Comparison of ENCODE assay signal across 17 cellular contexts in the genomic region with DNA sequence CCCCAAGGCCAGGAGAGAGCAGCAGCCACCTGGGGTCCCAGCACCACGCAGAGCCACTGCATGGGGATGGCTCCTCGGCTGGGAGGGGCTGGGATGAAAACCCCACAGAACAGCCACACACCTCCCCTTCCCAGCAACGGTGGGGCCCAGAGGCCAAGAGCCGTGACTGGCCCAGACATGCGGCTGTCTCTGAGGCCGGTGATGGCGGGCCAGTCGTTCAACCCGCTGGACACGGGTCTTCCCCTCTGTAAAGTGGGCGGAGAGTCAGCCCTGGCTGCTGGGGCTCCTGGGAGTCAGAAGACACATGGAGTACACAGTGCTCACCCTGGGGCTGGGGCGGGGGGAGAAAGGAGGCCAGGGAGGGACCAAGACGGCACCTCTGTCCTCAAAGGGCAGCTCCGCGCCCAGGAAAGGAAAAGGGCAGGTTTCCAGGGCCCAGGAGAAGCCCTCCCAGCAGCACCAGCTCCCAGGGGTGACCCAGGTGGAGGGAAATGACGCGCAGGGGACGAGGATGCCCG. TPM values are rescaled to one million over a fixed set of nuclear protein-coding genes. Genes with fewer than 3 reads are reported as not detected.
DNase-seq lines count a peak whose midpoint lies in the region; ATAC-seq and TF ChIP-seq lines count a peak whose summit lies in the region.
"Had no signal": no experiment of that assay in that cellular context is flagged by ENCODE, and none has a peak within 500 bp of the region (broad histone marks: within the 10 kb centered on the region; RNA-seq: fewer than 3 reads in every experiment).

No MANE protein-coding gene starts in this region.

- WGBS in esophagus squamous epithelium, 2 donors: 18 to 20% methylated on average over 2 to 5 of the region's 19 CpGs

- no peak overlapping the region for H3K4me3 Mint-ChIP-seq in activated T-cell treated with anti-CD3 and anti-CD28 coated beads, Interleukin-2, amount 50 U/mL, for 72 hours
- H3K4me3 Mint-ChIP-seq in WTC11 (no peak overlapping the region), neural progenitor cell (no peak overlapping the region)
- H3K4me3 Mint-ChIP-seq: nephron progenitor cell; T-helper 2 cell treated with Interferon-gamma antibody and Interleukin-4, amounts not matched to agents 5 μg/mL and 100 μg/mL, for 36 hours had no signal

- no peaks in the 10 kb centered on the region for H3K4me1 ChIP-seq in HEK293 (ENCODE audit: control insufficient read depth, insufficient read depth, low read length)
- H3K4me1 ChIP-seq in neural progenitor cell: no peaks in the 10 kb centered on the region
- H3K4me1 ChIP-seq in esophagus squamous epithelium: peaks cover 0 to 28% (median 0%) of the 10 kb centered on the region in 3 donors
- H3K4me1 ChIP-seq: sigmoid colon had no signal

- H3K79me2 ChIP-seq in neural progenitor cell (ENCODE audit: low read depth): no peaks in the 10 kb centered on the region

- no peak overlapping the region for H3K27ac Mint-ChIP-seq in activated T-cell treated with anti-CD3 and anti-CD28 coated beads, Interleukin-2, amount 50 U/mL, for 72 hours
- H3K27ac Mint-ChIP-seq in WTC11: peak overlapping the region; percentile 55; the same call in 1 of the 2 replicates
- peak overlapping the region; percentile 55 for H3K27ac Mint-ChIP-seq in neural progenitor cell
- H3K27ac Mint-ChIP-seq: nephron progenitor cell; T-helper 2 cell treated with Interferon-gamma antibody and Interleukin-4, amounts not matched to agents 5 μg/mL and 100 μg/mL, for 36 hours had no signal

- H3K4me3 ChIP-seq in HEK293 (ENCODE audit: low read depth, low read length) (no peak overlapping the region), neural progenitor cell (no peak overlapping the region), coronary artery (no peak overlapping the region), esophagus squamous epithelium (no peak overlapping the region)
- H3K4me3 ChIP-seq: sigmoid colon had no signal

- no peak for TF ChIP-seq POLR2A in esophagus squamous epithelium (IDR thresholded peaks at IDR 0.05)

- H3K27me3 ChIP-seq in neural progenitor cell (no peaks in the 10 kb centered on the region), esophagus squamous epithelium (peaks cover 0 to 82% (median 0%) of the 10 kb centered on the region in 4 donors)

- CTCF ChIA-PET in HEK293 (lab: Yijun Ruan, JAX): interaction anchor here (0.6 to 1.0 kb wide), 2 partner anchors 95 to 182 kb away, joined by 3 to 4 read pairs; no protein-coding TSS in a partner anchor
- CTCF ChIA-PET in WTC11 (lab: Charles Lee): interaction anchor here (1.0 kb wide), 1 partner anchor 33 kb away, joined by 3 read pairs; no protein-coding TSS in a partner anchor

- peak; percentile 25 to 28 for ATAC-seq in activated T-cell treated with anti-CD3 and anti-CD28 coated beads, Interleukin-2, amount 50 U/mL, for 72 hours (replicated peaks in 1 of 2)
- ATAC-seq in WTC11: no peak

- H3K36me3 ChIP-seq in HEK293 (ENCODE audit: control insufficient read depth in 2 of 2, insufficient read depth in 1 of 2, low read length in 2 of 2) (no peaks in the 10 kb centered on the region), neural progenitor cell (no peaks in the 10 kb centered on the region), esophagus squamous epithelium (no peaks in the 10 kb centered on the region)
- H3K36me3 ChIP-seq: sigmoid colon had no signal

- intact Hi-C loops in esophagus squamous epithelium (cut with DNase I): no loop called here

- no peaks in the 10 kb centered on the region for H3K9me3 Mint-ChIP-seq in activated T-cell treated with anti-CD3 and anti-CD28 coated beads, Interleukin-2, amount 50 U/mL, for 72 hours
- H3K9me3 Mint-ChIP-seq in WTC11 (no peaks in the 10 kb centered on the region), neural progenitor cell (no peaks in the 10 kb centered on the region)
- H3K9me3 Mint-ChIP-seq: nephron progenitor cell; T-helper 2 cell treated with Interferon-gamma antibody and Interleukin-4, amounts not matched to agents 5 μg/mL and 100 μg/mL, for 36 hours had no signal

- H3F3A ChIP-seq in neural progenitor cell (ENCODE audit: low read depth): peaks cover 28% of the 10 kb centered on the region

- H4K20me1 ChIP-seq in neural progenitor cell (ENCODE audit: low read depth): no peaks in the 10 kb centered on the region

- H3K27me3 Mint-ChIP-seq in activated T-cell treated with anti-CD3 and anti-CD28 coated beads, Interleukin-2, amount 50 U/mL, for 72 hours (ENCODE audit: low read depth): no peaks in the 10 kb centered on the region
- H3K27me3 Mint-ChIP-seq in WTC11 (ENCODE audit: low read depth): no peaks in the 10 kb centered on the region
- H3K27me3 Mint-ChIP-seq in neural progenitor cell (ENCODE audit: insufficient read depth, low read depth): peaks cover 6% of the 10 kb centered on the region

- H3K36me3 Mint-ChIP-seq in activated T-cell treated with anti-CD3 and anti-CD28 coated beads, Interleukin-2, amount 50 U/mL, for 72 hours (ENCODE audit: insufficient read depth in 2 of 2): no peaks in the 10 kb centered on the region
- no peaks in the 10 kb centered on the region for H3K36me3 Mint-ChIP-seq in WTC11
- no peaks in the 10 kb centered on the region for H3K36me3 Mint-ChIP-seq in neural progenitor cell

- H3K4me1 Mint-ChIP-seq in activated T-cell treated with anti-CD3 and anti-CD28 coated beads, Interleukin-2, amount 50 U/mL, for 72 hours (ENCODE audit: low read depth): no peaks in the 10 kb centered on the region
- H3K4me1 Mint-ChIP-seq in WTC11 (no peaks in the 10 kb centered on the region), neural progenitor cell (peaks cover 9% of the 10 kb centered on the region)
- H3K4me1 Mint-ChIP-seq: nephron progenitor cell had no signal

- H3K9me3 ChIP-seq in HEK293 (ENCODE audit: control insufficient read depth, insufficient read depth, low read depth, low read length) (no peaks in the 10 kb centered on the region), neural progenitor cell (ENCODE audit: low read depth) (no peaks in the 10 kb centered on the region), esophagus squamous epithelium (no peaks in the 10 kb centered on the region)
- H3K9me3 ChIP-seq: sigmoid colon had no signal

- DNase-seq in activated T-cell treated with anti-CD3 and anti-CD28 coated beads, Interleukin-2, amount 50 U/mL, for 72 hours: no peak
- no peak for DNase-seq in activated T-cell treated with anti-CD3 and anti-CD28 coated beads, Interleukin-2, amount 50 U/mL, for 1 hour
- DNase-seq in WTC11 (ENCODE audit: low spot score): no peak
- DNase-seq in neural progenitor cell (ENCODE audit: low spot score): peak; percentile 49
- DNase-seq in coronary artery (ENCODE audit: low spot score): no peak
- DNase-seq in kidney tubule cell (ENCODE audit: low spot score): no peak
- DNase-seq in esophagus squamous epithelium (lab: John Stamatoyannopoulos, UW): no peak
- DNase-seq: HCEC 1CT; NCI-H226; nephron progenitor cell; sigmoid colon; stimulated activated CD4-positive, alpha-beta T cell treated with anti-CD3 and anti-CD28 coated beads, Interleukin-4, amount 100 ng/mL, for 4 hours; stimulated activated naive CD4-positive, alpha-beta T cell had no signal

- POLR2A ChIA-PET in HEK293 (lab: Yijun Ruan, JAX) (no interaction called here), WTC11 (lab: Charles Lee) (no interaction called here)

- no peak overlapping the region for H2AFZ ChIP-seq in neural progenitor cell (replicated peaks)

- H3K4me2 ChIP-seq in neural progenitor cell: no peak overlapping the region

- TF ChIP-seq CTCF in HEK293 (tag by site-specific recombination; IDR thresholded peaks at IDR 0.05) (no peak), WTC11 (IDR thresholded peaks at IDR 0.05) (no peak), neural progenitor cell (IDR thresholded peaks at IDR 0.05) (no peak), coronary artery (IDR thresholded peaks at IDR 0.05) (no peak), esophagus squamous epithelium (IDR thresholded peaks at IDR 0.05) (no peak)

- H3K27ac ChIP-seq in HEK293 (ENCODE audit: extremely low read depth, low read depth, low read length) (no peak overlapping the region), neural progenitor cell (no peak overlapping the region), coronary artery (no peak overlapping the region), esophagus squamous epithelium (no peak overlapping the region)
- H3K27ac ChIP-seq: sigmoid colon had no signal

- H3K9ac ChIP-seq in neural progenitor cell: no peak overlapping the region

TF ChIP-seq in HEK293, 187 proteins besides CTCF, POLR2A, EP300 and RAD21 (continues in another document):
- TF ChIP-seq BCL11A (tag by site-specific recombination; IDR thresholded peaks at IDR 0.05; ENCODE audit: low read depth) (no peak; the same call in 1 of the 2 replicates), KLF10 (tag by site-specific recombination; IDR thresholded peaks at IDR 0.05) (no peak), GLIS2 (tag by site-specific recombination; IDR thresholded peaks at IDR 0.05) (peak; percentile 28)

TF ChIP-seq in WTC11, 78 proteins besides CTCF, POLR2A, EP300 and RAD21 (continues in another document):
- no peak for TF ChIP-seq ZNF416 (CRISPR knock-in tag; IDR thresholded peaks at IDR 0.05)
- TF ChIP-seq, protein P1, sequence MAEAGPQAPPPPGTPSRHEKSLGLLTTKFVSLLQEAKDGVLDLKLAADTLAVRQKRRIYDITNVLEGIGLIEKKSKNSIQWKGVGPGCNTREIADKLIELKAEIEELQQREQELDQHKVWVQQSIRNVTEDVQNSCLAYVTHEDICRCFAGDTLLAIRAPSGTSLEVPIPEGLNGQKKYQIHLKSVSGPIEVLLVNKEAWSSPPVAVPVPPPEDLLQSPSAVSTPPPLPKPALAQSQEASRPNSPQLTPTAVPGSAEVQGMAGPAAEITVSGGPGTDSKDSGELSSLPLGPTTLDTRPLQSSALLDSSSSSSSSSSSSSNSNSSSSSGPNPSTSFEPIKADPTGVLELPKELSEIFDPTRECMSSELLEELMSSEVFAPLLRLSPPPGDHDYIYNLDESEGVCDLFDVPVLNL (CRISPR knock-in tag; IDR thresholded peaks at IDR 0.05; ENCODE audit: borderline replicate concordance, low read depth): no peak

RNA-seq across cellular contexts. Expression of a gene that starts 2.9 kb away (rescaled TPM):
- not detected for total RNA-seq in activated T-cell treated with anti-CD3 and anti-CD28 coated beads, Interleukin-2, amount 50 U/mL, for 72 hours
- total RNA-seq in WTC11 (2021) (0.02 to 0.04 TPM in 2 of 3 replicates, not detected in the other), neural progenitor cell (ENCODE audit: low replicate concordance) (0.09 TPM in 1 of 2 replicates, not detected in the other), esophagus squamous epithelium (not detected)
- total RNA-seq: activated CD8-positive, alpha-beta memory T cell treated with anti-CD3 and anti-CD28 coated beads for 36 hours; chondrocyte; sigmoid colon had no signal

RNA-seq across cellular contexts. Expression of a gene that starts 20.6 kb away (rescaled TPM):
- 10 to 100 TPM; 11.6 to 12.3 TPM for total RNA-seq in activated T-cell treated with anti-CD3 and anti-CD28 coated beads, Interleukin-2, amount 50 U/mL, for 72 hours
- total RNA-seq in WTC11 (2021) (14.2 to 16.2 TPM (median 16.2 TPM) in 3 replicates), neural progenitor cell (ENCODE audit: low replicate concordance) (6.2 and 39.7 TPM in 2 replicates), esophagus squamous epithelium (1 to 10 TPM in 3 of 4 donors, under 1 TPM in 1; 0.72 to 8.2 (median 1.9) TPM)

RNA-seq across cellular contexts. Expression of a gene that starts 56.8 kb away (rescaled TPM):
- 10 to 100 TPM; 10.8 to 14.4 TPM for total RNA-seq in activated T-cell treated with anti-CD3 and anti-CD28 coated beads, Interleukin-2, amount 50 U/mL, for 72 hours
- total RNA-seq in WTC11 (2021) (13.5 to 17.2 TPM (median 15.0 TPM) in 3 replicates), neural progenitor cell (ENCODE audit: low replicate concordance) (3.4 and 15.8 TPM in 2 replicates), esophagus squamous epithelium (10 to 100 TPM in 3 of 4 donors, 1 to 10 TPM in 1; 1.8 to 31.1 (median 19.7) TPM)
